Comparison of ENCODE assay signal across 9 cellular contexts in genomic region chr6:151690303-151690702, GRCh38.
A peak's percentile ranks its signal among the peaks of the same experiment; 100 is the strongest.
DNase-seq lines count a peak whose midpoint lies in the region; ATAC-seq, FAIRE-seq and TF ChIP-seq lines count a peak whose summit lies in the region.
"Had no signal": no experiment of that assay in that cellular context is flagged by ENCODE, and none has a peak within 500 bp of the region (broad histone marks: within the 10 kb centered on the region; RNA-seq: fewer than 3 reads in every experiment).

No MANE protein-coding gene starts in this region.

- intact Hi-C loops in kidney (cut with DNase I) (loop anchor here (10.0 kb wide), 1 partner anchor 434 kb away; no protein-coding TSS in a partner anchor), upper lobe of right lung (cut with DNase I) (no loop called here)

- H3K27ac Mint-ChIP-seq in activated T-cell treated with anti-CD3 and anti-CD28 coated beads, Interleukin-2, amount 50 U/mL, for 72 hours, result peak overlapping the region; percentile 88
- peak overlapping the region; percentile 67 for H3K27ac Mint-ChIP-seq in activated CD4-positive, alpha-beta memory T cell treated with anti-CD3 and anti-CD28 coated beads, Interleukin-2, amount 10 ng/mL, durations not matched to agents 7 days and 5 days

- no peak for ATAC-seq in activated T-cell treated with anti-CD3 and anti-CD28 coated beads, Interleukin-2, amount 50 U/mL, for 72 hours (replicated peaks in 1 of 2)
- ATAC-seq in upper lobe of right lung (peak; percentile 68), GM19452 (IDR thresholded peaks at IDR 0.05; ENCODE audit: unreplicated experiment) (no peak)

- no peak for FAIRE-seq in kidney (lab: Jason Lieb, UNC)

- H3K36me3 Mint-ChIP-seq in activated T-cell treated with anti-CD3 and anti-CD28 coated beads, Interleukin-2, amount 50 U/mL, for 72 hours (ENCODE audit: insufficient read depth in 2 of 2), result no peaks in the 10 kb centered on the region
- peaks cover 6% of the 10 kb centered on the region for H3K36me3 Mint-ChIP-seq in activated CD4-positive, alpha-beta memory T cell treated with anti-CD3 and anti-CD28 coated beads, Interleukin-2, amount 10 ng/mL, durations not matched to agents 7 days and 5 days (ENCODE audit: low read depth)

- H3K27me3 Mint-ChIP-seq in activated T-cell treated with anti-CD3 and anti-CD28 coated beads, Interleukin-2, amount 50 U/mL, for 72 hours (ENCODE audit: low read depth), result peaks cover 7% of the 10 kb centered on the region
- peaks cover 4% of the 10 kb centered on the region for H3K27me3 Mint-ChIP-seq in activated CD4-positive, alpha-beta memory T cell treated with anti-CD3 and anti-CD28 coated beads, Interleukin-2, amount 10 ng/mL, durations not matched to agents 7 days and 5 days

- POLR2A ChIA-PET in activated CD4-positive, alpha-beta memory T cell treated with anti-CD3 and anti-CD28 coated beads, Interleukin-2, amount 10 ng/mL, durations not matched to agents 7 days and 5 days (lab: Charles Lee), result interaction anchor here (0.8 to 2.2 kb wide), 10 partner anchors 10 to 611 kb away, joined by 3 to 11 read pairs (median 6); no protein-coding TSS in a partner anchor

- H3K4me1 Mint-ChIP-seq in activated T-cell treated with anti-CD3 and anti-CD28 coated beads, Interleukin-2, amount 50 U/mL, for 72 hours (ENCODE audit: low read depth), result peaks cover 21% of the 10 kb centered on the region
- peaks cover 27% of the 10 kb centered on the region for H3K4me1 Mint-ChIP-seq in activated CD4-positive, alpha-beta memory T cell treated with anti-CD3 and anti-CD28 coated beads, Interleukin-2, amount 10 ng/mL, durations not matched to agents 7 days and 5 days

- peak overlapping the region; percentile 47 to 86 for H3K27ac ChIP-seq in kidney (ENCODE audit: low read depth in 2 of 2, low read length in 2 of 2)
- H3K27ac ChIP-seq in upper lobe of right lung, result peak overlapping the region; percentile 84

- no peaks in the 10 kb centered on the region for H3K27me3 ChIP-seq in upper lobe of right lung

- H3K9me3 Mint-ChIP-seq in activated T-cell treated with anti-CD3 and anti-CD28 coated beads, Interleukin-2, amount 50 U/mL, for 72 hours, result no peaks in the 10 kb centered on the region
- no peaks in the 10 kb centered on the region for H3K9me3 Mint-ChIP-seq in activated CD4-positive, alpha-beta memory T cell treated with anti-CD3 and anti-CD28 coated beads, Interleukin-2, amount 10 ng/mL, durations not matched to agents 7 days and 5 days

- H3K36me3 ChIP-seq in kidney (ENCODE audit: control insufficient read depth in 1 of 2, insufficient read depth in 2 of 2, low read length in 2 of 2) (no peaks in the 10 kb centered on the region), upper lobe of right lung (no peaks in the 10 kb centered on the region)

- CTCF ChIA-PET in activated CD4-positive, alpha-beta memory T cell treated with anti-CD3 and anti-CD28 coated beads, Interleukin-2, amount 10 ng/mL, durations not matched to agents 7 days and 5 days (lab: Charles Lee), result interaction anchor here (0.6 to 2.5 kb wide), 20 partner anchors 10 to 648 kb away, joined by 3 to 14 read pairs (median 4); partner anchors contain the start of gene ESR1

- H3K4me3 ChIP-seq in kidney (ENCODE audit: low read length in 2 of 2), result peak overlapping the region; percentile 64 to 69
- peak overlapping the region; percentile 47 for H3K4me3 ChIP-seq in upper lobe of right lung

- no peak for DNase-seq in activated T-cell treated with anti-CD3 and anti-CD28 coated beads, Interleukin-2, amount 50 U/mL, for 72 hours
- DNase-seq in activated T-cell treated with anti-CD3 and anti-CD28 coated beads for 4 hours, result no peak
- DNase-seq in activated CD4-positive, alpha-beta memory T cell treated with anti-CD3 and anti-CD28 coated beads, Interleukin-2, amount 10 ng/mL, durations not matched to agents 7 days and 5 days, result no peak
- DNase-seq in kidney, result no peak
- DNase-seq in upper lobe of right lung, result no peak
- DNase-seq in middle frontal gyrus (ENCODE audit: extremely low spot score, low spot score), result no peak
- DNase-seq in UCSD-AML1 (lab: John Stamatoyannopoulos, UW; ENCODE audit: unreplicated experiment), result no peak
- DNase-seq: NCI-H1694 had no signal

- TF ChIP-seq CTCF in kidney (IDR thresholded peaks at IDR 0.05; ENCODE audit: borderline replicate concordance, extremely low read depth, insufficient read depth), result peak; percentile 39
- peak; percentile 31 for TF ChIP-seq CTCF in upper lobe of right lung (IDR thresholded peaks at IDR 0.05)

- H3K9me3 ChIP-seq in kidney (ENCODE audit: control insufficient read depth in 1 of 2, low read length in 2 of 2), result no peaks in the 10 kb centered on the region
- H3K9me3 ChIP-seq in upper lobe of right lung, result no peaks in the 10 kb centered on the region

- peak overlapping the region; percentile 31 to 53 for H3K9ac ChIP-seq in kidney (ENCODE audit: low read length in 2 of 2)

- H3K4me3 Mint-ChIP-seq in activated T-cell treated with anti-CD3 and anti-CD28 coated beads, Interleukin-2, amount 50 U/mL, for 72 hours, result peak overlapping the region; percentile 67 to 87
- H3K4me3 Mint-ChIP-seq in activated CD4-positive, alpha-beta memory T cell treated with anti-CD3 and anti-CD28 coated beads, Interleukin-2, amount 10 ng/mL, durations not matched to agents 7 days and 5 days, result peak overlapping the region; percentile 73

- H3K4me1 ChIP-seq in kidney (ENCODE audit: control insufficient read depth in 1 of 2, insufficient read depth in 1 of 2, low read depth in 1 of 2, low read length in 2 of 2), result no peaks in the 10 kb centered on the region
- H3K4me1 ChIP-seq in upper lobe of right lung, result no peaks in the 10 kb centered on the region
